ENCODE assay signal across 1 cellular context in the genomic region with DNA sequence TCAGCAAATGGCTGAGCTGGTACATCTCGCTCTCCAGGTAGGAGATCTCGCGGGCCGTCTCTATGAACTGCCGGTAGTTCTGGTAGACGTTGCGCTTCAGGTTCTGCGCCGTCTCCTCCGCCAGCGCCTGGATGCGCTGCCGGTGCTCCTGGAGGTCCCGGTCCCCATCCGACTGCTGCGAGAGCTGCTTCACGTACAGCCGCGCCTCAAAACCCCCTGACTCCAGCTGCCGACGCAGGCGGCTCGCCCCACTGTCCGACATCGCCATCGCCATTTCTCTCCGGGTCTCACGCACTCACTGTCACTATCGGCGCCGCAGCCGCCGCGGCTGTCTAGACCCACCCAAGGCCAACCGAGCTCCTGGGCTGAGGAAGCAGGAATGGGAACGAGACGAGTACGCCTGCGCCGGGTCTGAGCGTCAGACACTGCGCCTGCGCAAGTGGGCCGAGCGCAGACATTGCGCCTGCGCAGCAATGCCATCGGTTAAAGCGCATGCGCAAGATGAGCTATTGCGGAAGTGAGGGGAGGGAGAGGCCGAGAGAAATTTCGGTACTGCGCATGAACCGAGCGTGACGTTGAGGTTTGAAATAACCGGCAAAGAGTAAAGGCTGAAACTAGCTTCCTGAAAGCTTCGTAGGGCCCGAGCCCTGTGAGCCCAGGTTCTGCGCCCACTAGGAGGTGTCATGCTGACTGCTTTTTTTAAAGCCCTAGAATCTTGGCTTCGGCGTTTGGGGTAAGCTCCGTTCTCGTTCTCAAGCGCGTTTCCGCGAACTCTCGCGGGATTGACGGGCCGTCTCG.
TF ChIP-seq lines count a peak whose summit lies in the region.

A gene with protein sequence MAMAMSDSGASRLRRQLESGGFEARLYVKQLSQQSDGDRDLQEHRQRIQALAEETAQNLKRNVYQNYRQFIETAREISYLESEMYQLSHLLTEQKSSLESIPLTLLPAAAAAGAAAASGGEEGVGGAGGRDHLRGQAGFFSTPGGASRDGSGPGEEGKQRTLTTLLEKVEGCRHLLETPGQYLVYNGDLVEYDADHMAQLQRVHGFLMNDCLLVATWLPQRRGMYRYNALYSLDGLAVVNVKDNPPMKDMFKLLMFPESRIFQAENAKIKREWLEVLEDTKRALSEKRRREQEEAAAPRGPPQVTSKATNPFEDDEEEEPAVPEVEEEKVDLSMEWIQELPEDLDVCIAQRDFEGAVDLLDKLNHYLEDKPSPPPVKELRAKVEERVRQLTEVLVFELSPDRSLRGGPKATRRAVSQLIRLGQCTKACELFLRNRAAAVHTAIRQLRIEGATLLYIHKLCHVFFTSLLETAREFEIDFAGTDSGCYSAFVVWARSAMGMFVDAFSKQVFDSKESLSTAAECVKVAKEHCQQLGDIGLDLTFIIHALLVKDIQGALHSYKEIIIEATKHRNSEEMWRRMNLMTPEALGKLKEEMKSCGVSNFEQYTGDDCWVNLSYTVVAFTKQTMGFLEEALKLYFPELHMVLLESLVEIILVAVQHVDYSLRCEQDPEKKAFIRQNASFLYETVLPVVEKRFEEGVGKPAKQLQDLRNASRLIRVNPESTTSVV (minus strand): TSS at position 381 of the 798 bp plus-strand sequence. CDS start 107 bp downstream, at position 274.

TF ChIP-seq in K562, 482 proteins besides CTCF, POLR2A, EP300 and RAD21 (continued from another document and continues in another):
- TF ChIP-seq, protein P1, sequence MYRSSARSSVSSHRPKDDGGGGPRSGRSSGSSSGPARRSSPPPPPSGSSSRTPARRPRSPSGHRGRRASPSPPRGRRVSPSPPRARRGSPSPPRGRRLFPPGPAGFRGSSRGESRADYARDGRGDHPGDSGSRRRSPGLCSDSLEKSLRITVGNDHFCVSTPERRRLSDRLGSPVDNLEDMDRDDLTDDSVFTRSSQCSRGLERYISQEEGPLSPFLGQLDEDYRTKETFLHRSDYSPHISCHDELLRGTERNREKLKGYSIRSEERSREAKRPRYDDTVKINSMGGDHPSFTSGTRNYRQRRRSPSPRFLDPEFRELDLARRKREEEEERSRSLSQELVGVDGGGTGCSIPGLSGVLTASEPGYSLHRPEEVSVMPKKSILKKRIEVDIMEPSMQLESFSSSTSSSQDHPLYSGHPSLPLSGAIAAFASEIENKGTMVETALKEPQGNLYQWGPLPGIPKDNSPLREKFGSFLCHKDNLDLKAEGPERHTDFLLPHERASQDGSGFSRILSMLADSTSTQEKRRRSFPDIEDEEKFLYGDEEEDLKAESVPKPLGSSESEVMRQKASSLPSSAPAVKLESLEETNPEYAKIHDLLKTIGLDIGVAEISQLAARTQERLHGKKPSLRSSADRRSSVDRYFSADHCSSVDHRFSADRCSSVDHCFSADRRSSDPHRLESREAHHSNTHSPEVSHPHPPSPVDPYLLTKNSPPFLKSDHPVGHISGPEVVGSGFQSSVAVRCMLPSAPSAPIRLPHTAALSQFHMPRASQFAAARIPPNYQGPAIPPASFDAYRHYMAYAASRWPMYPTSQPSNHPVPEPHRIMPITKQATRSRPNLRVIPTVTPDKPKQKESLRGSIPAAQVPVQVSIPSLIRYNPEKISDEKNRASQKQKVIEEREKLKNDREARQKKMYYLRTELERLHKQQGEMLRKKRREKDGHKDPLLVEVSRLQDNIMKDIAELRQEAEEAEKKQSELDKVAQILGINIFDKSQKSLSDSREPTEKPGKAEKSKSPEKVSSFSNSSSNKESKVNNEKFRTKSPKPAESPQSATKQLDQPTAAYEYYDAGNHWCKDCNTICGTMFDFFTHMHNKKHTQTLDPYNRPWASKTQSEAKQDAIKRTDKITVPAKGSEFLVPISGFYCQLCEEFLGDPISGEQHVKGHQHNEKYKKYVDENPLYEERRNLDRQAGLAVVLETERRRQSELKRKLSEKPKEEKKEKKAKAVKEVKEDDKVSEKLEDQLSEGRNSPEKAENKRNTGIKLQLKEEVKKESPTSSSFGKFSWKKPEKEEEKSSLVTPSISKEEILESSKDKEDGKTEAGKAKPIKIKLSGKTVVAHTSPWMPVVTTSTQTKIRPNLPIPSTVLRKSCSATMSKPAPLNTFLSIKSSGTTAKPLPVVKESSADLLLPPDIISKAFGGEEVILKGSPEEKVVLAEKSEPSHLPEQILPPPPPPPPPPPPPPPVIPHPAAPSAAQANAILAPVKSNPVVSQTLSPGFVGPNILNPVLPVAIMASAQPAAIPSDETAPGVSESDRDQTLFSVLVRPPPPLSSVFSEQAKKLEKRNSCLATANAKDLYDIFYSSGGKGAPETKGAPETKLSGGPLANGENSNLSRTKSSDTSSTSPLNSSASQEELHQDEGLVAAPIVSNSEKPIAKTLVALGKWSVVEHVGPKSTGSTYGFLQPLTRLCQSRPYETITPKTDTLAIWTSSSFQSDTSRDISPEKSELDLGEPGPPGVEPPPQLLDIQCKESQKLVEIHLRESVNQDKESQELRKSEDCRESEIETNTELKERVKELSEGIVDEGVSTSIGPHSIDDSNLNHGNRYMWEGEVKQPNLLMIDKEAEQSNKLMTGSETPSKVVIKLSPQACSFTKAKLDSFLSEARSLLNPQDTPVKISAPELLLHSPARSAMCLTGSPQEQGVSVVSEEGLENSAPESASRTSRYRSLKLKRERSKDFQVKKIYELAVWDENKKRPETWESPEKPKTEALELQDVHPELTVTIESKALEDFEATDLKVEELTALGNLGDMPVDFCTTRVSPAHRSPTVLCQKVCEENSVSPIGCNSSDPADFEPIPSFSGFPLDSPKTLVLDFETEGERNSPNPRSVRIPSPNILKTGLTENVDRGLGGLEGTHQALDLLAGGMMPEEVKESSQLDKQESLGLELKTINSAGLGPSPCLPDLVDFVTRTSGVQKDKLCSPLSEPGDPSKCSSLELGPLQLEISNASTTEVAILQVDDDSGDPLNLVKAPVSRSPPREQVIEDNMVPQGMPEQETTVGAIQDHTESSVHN (IDR thresholded peaks at IDR 0.05; ENCODE audit: borderline replicate concordance in 1 of 2, low read depth in 1 of 2): no peak
- TF ChIP-seq MCM5 (IDR thresholded peaks at IDR 0.05; ENCODE audit: low read depth) (no peak), ZFP1 (CRISPR knock-in tag; IDR thresholded peaks at IDR 0.05) (peak; percentile 42; the same call in 1 of the 2 replicates), MED1 (CRISPR knock-in tag; IDR thresholded peaks at IDR 0.05; ENCODE audit: borderline replicate concordance) (no peak), YBX1 (IDR thresholded peaks at IDR 0.05) (no peak), PHB2 (IDR thresholded peaks at IDR 0.05; ENCODE audit: low read depth) (no peak), NFRKB (IDR thresholded peaks at IDR 0.05; ENCODE audit: low read depth) (no peak), MYBL2 (IDR thresholded peaks at IDR 0.05; ENCODE audit: low read depth) (peak; percentile 60; the same call in 1 of the 2 replicates), MYBL2 (CRISPR knock-in tag; IDR thresholded peaks at IDR 0.05; ENCODE audit: borderline replicate concordance) (no peak), DACH1 (IDR thresholded peaks at IDR 0.05; ENCODE audit: partially characterized antibody) (no peak), KLF16 (IDR thresholded peaks at IDR 0.05) (no peak), IRF2 (CRISPR knock-in tag; IDR thresholded peaks at IDR 0.05) (no peak), RUNX1 (IDR thresholded peaks at IDR 0.05; ENCODE audit: low read depth) (peak; percentile 61; the same call in 1 of the 2 replicates), POLR2B (IDR thresholded peaks at IDR 0.05; ENCODE audit: low read depth, partially characterized antibody) (peak; percentile 100), PHTF2 (CRISPR knock-in tag; IDR thresholded peaks at IDR 0.05) (no peak), ESRRB (CRISPR knock-in tag; IDR thresholded peaks at IDR 0.05; ENCODE audit: borderline replicate concordance) (no peak), ZNF76 (CRISPR knock-in tag; IDR thresholded peaks at IDR 0.05; ENCODE audit: borderline replicate concordance) (no peak), ZNF324 (CRISPR knock-in tag; IDR thresholded peaks at IDR 0.05) (0 out of 2 replicates have a peak, but pooled peaks have one; percentile 28), ZFPM2 (CRISPR knock-in tag; IDR thresholded peaks at IDR 0.05) (0 out of 2 replicates have a peak, but pooled peaks have one; percentile 25), KLF1 (tag; IDR thresholded peaks at IDR 0.05) (0 out of 2 replicates have a peak, but pooled peaks have one; percentile 59), BRF1 (IDR thresholded peaks at IDR 0.05; ENCODE audit: borderline replicate concordance, extremely low read depth, insufficient read length) (no peak), FIP1L1 (IDR thresholded peaks at IDR 0.05; ENCODE audit: low read depth, low read length, poor library complexity, severe bottlenecking) (no peak), SMAD1 (IDR thresholded peaks at IDR 0.05; ENCODE audit: low read depth, low read length, partially characterized antibody) (peak; percentile 67), RAD51 (IDR thresholded peaks at IDR 0.05; ENCODE audit: borderline replicate concordance, low read depth) (no peak), FOXA3 (CRISPR knock-in tag; conservative IDR thresholded peaks at IDR 0.05 in 1 of 2, IDR thresholded peaks at IDR 0.05 in 1 of 2) (0 out of 4 replicates have a peak, but pooled peaks of 1 of the 2 experiments have one; percentile 46)
- TF ChIP-seq, protein P2, sequence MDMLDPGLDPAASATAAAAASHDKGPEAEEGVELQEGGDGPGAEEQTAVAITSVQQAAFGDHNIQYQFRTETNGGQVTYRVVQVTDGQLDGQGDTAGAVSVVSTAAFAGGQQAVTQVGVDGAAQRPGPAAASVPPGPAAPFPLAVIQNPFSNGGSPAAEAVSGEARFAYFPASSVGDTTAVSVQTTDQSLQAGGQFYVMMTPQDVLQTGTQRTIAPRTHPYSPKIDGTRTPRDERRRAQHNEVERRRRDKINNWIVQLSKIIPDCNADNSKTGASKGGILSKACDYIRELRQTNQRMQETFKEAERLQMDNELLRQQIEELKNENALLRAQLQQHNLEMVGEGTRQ (CRISPR knock-in tag; IDR thresholded peaks at IDR 0.05): no peak
- TF ChIP-seq, protein P3, sequence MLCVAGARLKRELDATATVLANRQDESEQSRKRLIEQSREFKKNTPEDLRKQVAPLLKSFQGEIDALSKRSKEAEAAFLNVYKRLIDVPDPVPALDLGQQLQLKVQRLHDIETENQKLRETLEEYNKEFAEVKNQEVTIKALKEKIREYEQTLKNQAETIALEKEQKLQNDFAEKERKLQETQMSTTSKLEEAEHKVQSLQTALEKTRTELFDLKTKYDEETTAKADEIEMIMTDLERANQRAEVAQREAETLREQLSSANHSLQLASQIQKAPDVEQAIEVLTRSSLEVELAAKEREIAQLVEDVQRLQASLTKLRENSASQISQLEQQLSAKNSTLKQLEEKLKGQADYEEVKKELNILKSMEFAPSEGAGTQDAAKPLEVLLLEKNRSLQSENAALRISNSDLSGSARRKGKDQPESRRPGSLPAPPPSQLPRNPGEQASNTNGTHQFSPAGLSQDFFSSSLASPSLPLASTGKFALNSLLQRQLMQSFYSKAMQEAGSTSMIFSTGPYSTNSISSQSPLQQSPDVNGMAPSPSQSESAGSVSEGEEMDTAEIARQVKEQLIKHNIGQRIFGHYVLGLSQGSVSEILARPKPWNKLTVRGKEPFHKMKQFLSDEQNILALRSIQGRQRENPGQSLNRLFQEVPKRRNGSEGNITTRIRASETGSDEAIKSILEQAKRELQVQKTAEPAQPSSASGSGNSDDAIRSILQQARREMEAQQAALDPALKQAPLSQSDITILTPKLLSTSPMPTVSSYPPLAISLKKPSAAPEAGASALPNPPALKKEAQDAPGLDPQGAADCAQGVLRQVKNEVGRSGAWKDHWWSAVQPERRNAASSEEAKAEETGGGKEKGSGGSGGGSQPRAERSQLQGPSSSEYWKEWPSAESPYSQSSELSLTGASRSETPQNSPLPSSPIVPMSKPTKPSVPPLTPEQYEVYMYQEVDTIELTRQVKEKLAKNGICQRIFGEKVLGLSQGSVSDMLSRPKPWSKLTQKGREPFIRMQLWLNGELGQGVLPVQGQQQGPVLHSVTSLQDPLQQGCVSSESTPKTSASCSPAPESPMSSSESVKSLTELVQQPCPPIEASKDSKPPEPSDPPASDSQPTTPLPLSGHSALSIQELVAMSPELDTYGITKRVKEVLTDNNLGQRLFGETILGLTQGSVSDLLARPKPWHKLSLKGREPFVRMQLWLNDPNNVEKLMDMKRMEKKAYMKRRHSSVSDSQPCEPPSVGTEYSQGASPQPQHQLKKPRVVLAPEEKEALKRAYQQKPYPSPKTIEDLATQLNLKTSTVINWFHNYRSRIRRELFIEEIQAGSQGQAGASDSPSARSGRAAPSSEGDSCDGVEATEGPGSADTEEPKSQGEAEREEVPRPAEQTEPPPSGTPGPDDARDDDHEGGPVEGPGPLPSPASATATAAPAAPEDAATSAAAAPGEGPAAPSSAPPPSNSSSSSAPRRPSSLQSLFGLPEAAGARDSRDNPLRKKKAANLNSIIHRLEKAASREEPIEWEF (CRISPR knock-in tag; IDR thresholded peaks at IDR 0.05): no peak
- TF ChIP-seq, protein P4, sequence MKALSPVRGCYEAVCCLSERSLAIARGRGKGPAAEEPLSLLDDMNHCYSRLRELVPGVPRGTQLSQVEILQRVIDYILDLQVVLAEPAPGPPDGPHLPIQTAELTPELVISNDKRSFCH (CRISPR knock-in tag; IDR thresholded peaks at IDR 0.05): no peak
- TF ChIP-seq, protein P4 (tag; IDR thresholded peaks at IDR 0.05): no peak
- TF ChIP-seq, protein P5, sequence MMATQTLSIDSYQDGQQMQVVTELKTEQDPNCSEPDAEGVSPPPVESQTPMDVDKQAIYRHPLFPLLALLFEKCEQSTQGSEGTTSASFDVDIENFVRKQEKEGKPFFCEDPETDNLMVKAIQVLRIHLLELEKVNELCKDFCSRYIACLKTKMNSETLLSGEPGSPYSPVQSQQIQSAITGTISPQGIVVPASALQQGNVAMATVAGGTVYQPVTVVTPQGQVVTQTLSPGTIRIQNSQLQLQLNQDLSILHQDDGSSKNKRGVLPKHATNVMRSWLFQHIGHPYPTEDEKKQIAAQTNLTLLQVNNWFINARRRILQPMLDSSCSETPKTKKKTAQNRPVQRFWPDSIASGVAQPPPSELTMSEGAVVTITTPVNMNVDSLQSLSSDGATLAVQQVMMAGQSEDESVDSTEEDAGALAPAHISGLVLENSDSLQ (IDR thresholded peaks at IDR 0.05): peak; percentile 88
- TF ChIP-seq, protein P6, sequence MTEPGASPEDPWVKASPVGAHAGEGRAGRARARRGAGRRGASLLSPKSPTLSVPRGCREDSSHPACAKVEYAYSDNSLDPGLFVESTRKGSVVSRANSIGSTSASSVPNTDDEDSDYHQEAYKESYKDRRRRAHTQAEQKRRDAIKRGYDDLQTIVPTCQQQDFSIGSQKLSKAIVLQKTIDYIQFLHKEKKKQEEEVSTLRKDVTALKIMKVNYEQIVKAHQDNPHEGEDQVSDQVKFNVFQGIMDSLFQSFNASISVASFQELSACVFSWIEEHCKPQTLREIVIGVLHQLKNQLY (CRISPR knock-in tag; conservative IDR thresholded peaks at IDR 0.05): no peak
- TF ChIP-seq, protein P7, sequence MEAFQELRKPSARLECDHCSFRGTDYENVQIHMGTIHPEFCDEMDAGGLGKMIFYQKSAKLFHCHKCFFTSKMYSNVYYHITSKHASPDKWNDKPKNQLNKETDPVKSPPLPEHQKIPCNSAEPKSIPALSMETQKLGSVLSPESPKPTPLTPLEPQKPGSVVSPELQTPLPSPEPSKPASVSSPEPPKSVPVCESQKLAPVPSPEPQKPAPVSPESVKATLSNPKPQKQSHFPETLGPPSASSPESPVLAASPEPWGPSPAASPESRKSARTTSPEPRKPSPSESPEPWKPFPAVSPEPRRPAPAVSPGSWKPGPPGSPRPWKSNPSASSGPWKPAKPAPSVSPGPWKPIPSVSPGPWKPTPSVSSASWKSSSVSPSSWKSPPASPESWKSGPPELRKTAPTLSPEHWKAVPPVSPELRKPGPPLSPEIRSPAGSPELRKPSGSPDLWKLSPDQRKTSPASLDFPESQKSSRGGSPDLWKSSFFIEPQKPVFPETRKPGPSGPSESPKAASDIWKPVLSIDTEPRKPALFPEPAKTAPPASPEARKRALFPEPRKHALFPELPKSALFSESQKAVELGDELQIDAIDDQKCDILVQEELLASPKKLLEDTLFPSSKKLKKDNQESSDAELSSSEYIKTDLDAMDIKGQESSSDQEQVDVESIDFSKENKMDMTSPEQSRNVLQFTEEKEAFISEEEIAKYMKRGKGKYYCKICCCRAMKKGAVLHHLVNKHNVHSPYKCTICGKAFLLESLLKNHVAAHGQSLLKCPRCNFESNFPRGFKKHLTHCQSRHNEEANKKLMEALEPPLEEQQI (IDR thresholded peaks at IDR 0.05): no peak
